Comparison of ENCODE assay signal across 8 cellular contexts in the genomic region with DNA sequence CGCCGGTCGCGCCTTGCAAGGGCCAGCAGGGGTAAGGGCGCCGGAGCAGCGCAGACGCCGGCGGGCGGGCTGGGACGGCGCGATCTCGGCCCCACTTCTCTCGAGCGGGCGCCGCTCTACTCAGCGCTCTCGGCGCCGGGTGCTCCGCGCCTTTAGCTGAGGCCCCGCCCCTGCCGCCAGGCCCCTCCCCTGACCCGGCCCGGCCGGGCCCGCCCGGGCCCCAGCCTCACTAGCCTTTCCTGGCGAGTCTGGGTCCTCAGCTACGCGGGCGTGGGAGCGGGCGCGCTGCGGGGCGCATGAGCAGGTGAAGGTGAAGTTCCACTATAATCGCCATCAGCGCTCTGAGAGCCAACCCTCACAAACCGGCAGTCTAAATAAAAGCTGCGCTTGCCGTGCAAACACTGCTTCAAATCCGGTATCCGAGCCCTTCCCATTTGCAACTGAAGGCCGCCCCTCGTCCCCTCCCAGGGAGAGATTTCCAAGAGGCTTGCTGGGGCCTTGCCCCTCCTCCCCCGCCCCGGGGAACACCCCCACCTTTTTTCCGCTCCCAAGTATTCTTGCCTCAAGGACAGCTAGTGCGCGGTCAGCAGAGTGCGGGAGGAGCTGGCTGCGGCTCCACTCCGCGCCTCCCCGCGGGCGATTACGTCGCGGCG. TPM values are rescaled to one million over a fixed set of nuclear protein-coding genes. Genes with fewer than 3 reads are reported as not detected.
A peak's percentile ranks its signal among the peaks of the same experiment; 100 is the strongest.
DNase-seq lines count a peak whose midpoint lies in the region; ATAC-seq and TF ChIP-seq lines count a peak whose summit lies in the region.

A gene with protein sequence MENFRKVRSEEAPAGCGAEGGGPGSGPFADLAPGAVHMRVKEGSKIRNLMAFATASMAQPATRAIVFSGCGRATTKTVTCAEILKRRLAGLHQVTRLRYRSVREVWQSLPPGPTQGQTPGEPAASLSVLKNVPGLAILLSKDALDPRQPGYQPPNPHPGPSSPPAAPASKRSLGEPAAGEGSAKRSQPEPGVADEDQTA (minus strand): TSS at position 125 of the 653 bp plus-strand sequence. CDS start 189 bp downstream, outside the sequence.

- peaks cover 78% of the 10 kb centered on the region for H3K27me3 Mint-ChIP-seq in nephron progenitor cell (ENCODE audit: low read depth, poor library complexity)

- peak within 1 kb of the TSS; percentile 48 for H3K4me3 ChIP-seq in HL-60 (replicated peaks; ENCODE audit: insufficient read depth, low read length)
- peak within 1 kb of the TSS; percentile 79 to 96 for H3K4me3 ChIP-seq in Panc1 (ENCODE audit: low read depth in 2 of 2, low read length in 2 of 2)
- H3K4me3 ChIP-seq in foreskin fibroblast (ENCODE audit: low read depth in 1 of 2, low read length in 2 of 2), result peak within 1 kb of the TSS; percentile 46 to 61

- H3K4me1 Mint-ChIP-seq in nephron progenitor cell, result peaks cover 41% of the 10 kb centered on the region

- ATAC-seq in GM19351 (IDR thresholded peaks at IDR 0.05; ENCODE audit: unreplicated experiment), result peak; percentile 79
- peak; percentile 90 for ATAC-seq in Panc1
- ATAC-seq in stimulated activated naive CD8-positive, alpha-beta T cell treated with anti-CD3 and anti-CD28 coated beads, Interleukin-15, Interleukin-2, amounts not matched to agents 100 U/mL and 50 U/mL, for 24 hours, result peak; percentile 77

- H3K27ac ChIP-seq in HL-60 (replicated peaks), result no peak within 1 kb of the TSS
- peak within 1 kb of the TSS; percentile 96 for H3K27ac ChIP-seq in Panc1 (ENCODE audit: low read length)

- H3K36me3 ChIP-seq in Panc1 (ENCODE audit: control insufficient read depth, insufficient read depth, low read length), result no peaks in the 10 kb centered on the region

- peaks cover 42% of the 10 kb centered on the region for H3K27me3 ChIP-seq in HL-60 (ENCODE audit: insufficient read depth, poor library complexity, severe bottlenecking)
- no peaks in the 10 kb centered on the region for H3K27me3 ChIP-seq in Panc1 (ENCODE audit: control insufficient read depth, insufficient read depth, low read length)

- TF ChIP-seq CTCF in HL-60 (IDR thresholded peaks at IDR 0.05; ENCODE audit: insufficient read depth, low read length) (no peak), Panc1 (IDR thresholded peaks at IDR 0.05) (no peak), foreskin fibroblast (IDR thresholded peaks at IDR 0.05; ENCODE audit: low read depth, low read length) (no peak), nephron progenitor cell (IDR thresholded peaks at IDR 0.05) (no peak)

- DNase-seq in C1 segment of cervical spinal cord (lab: John Stamatoyannopoulos, UW), result peak in 12 of 14 donors; percentile 19 to 78 (median 46)
- DNase-seq in HL-60 (ENCODE audit: low read depth in 1 of 2, low spot score in 1 of 2), result peak in 1 of 2 experiments; percentile 55
- peak; percentile 80 for DNase-seq in Panc1 (ENCODE audit: low read depth, low spot score)
- DNase-seq in activated gamma-delta T cell (lab: John Stamatoyannopoulos, UW), result peak; percentile 43
- peak; percentile 80 to 83 for DNase-seq in foreskin fibroblast
- peak; percentile 83 for DNase-seq in nephron progenitor cell
- DNase-seq in stimulated activated naive CD8-positive, alpha-beta T cell treated with anti-CD3 and anti-CD28 coated beads, Interleukin-15, Interleukin-2, amounts not matched to agents 100 U/mL and 50 U/mL, for 24 hours, result peak; percentile 87

- no TSS peak for BruUV-seq in Panc1 (replicated peaks; lab: Mats Ljungman, UMichigan)

- CTCF ChIA-PET in Panc1 (lab: Charles Lee), result interaction anchor here (0.6 to 0.8 kb wide), 3 partner anchors 121 to 903 kb away, joined by 3 to 4 read pairs (median 3); no protein-coding TSS in a partner anchor

- no peaks in the 10 kb centered on the region for H3K36me3 Mint-ChIP-seq in nephron progenitor cell (ENCODE audit: low read depth)

- no peaks in the 10 kb centered on the region for H3K9me3 Mint-ChIP-seq in nephron progenitor cell

- POLR2A ChIA-PET in Panc1 (lab: Charles Lee), result interaction anchor here (0.6 to 1.0 kb wide), 10 partner anchors 9 to 277 kb away, joined by 3 to 10 read pairs (median 5); a partner anchor contains a TSS

- peak within 1 kb of the TSS; percentile 59 for H3K4me3 Mint-ChIP-seq in nephron progenitor cell

- no peak within 1 kb of the TSS for H3K27ac Mint-ChIP-seq in nephron progenitor cell

- in situ Hi-C loops in Panc1 (cut with HindIII; ENCODE audit: low pct_unique_long_range_greater_than_20kb, low sequenced_read_pairs), result no loop called here

- intact Hi-C loops in Panc1 (cut with micrococcal nuclease; ENCODE audit: unreplicated experiment), result loop anchor here (5.0 to 10.0 kb wide), 2 partner anchors 182 to 246 kb away; a partner anchor contains a TSS

- peaks cover 36% of the 10 kb centered on the region for H3K4me1 ChIP-seq in Panc1 (ENCODE audit: control insufficient read depth, insufficient read depth, low read length)

- no peaks in the 10 kb centered on the region for H3K9me3 ChIP-seq in Panc1 (ENCODE audit: control insufficient read depth, insufficient read depth, low read depth, low read length)

RNA-seq across cellular contexts. Expression of the gene that starts here (rescaled TPM):
- 40.1 TPM for total RNA-seq in Panc1 (2021; ENCODE audit: unreplicated experiment)
- polyA plus RNA-seq in Panc1 (2012; ENCODE audit: insufficient read length), result 33.3 TPM
